In genomic region chr7:24971333-24972165, GRCh38 we compare ENCODE assay signal across 8 cellular contexts. TPM values are rescaled to one million over a fixed set of nuclear protein-coding genes. Genes with fewer than 3 reads are reported as not detected.
DNase-seq lines count a peak whose midpoint lies in the region; ATAC-seq, FAIRE-seq and TF ChIP-seq lines count a peak whose summit lies in the region.

No MANE protein-coding gene starts in this region.

- H3K4me3 ChIP-seq in kidney (ENCODE audit: low read length in 2 of 2), result no peak overlapping the region

- peaks cover 0 to 7% of the 10 kb centered on the region in 2 donors for H3K4me1 ChIP-seq in kidney (ENCODE audit: control insufficient read depth in 1 of 2, insufficient read depth in 1 of 2, low read depth in 1 of 2, low read length in 2 of 2)

- intact Hi-C loops in kidney (cut with DNase I), result no loop called here

- H3K9me3 ChIP-seq in kidney (ENCODE audit: control insufficient read depth in 1 of 2, low read length in 2 of 2), result no peaks in the 10 kb centered on the region

- DNase-seq in AG09319 (ENCODE audit: extremely low read depth, low read depth) (peak; percentile 62), GOT3 (lab: John Stamatoyannopoulos, UW) (peak; percentile 17), UCSD-AML1 (lab: John Stamatoyannopoulos, UW; ENCODE audit: unreplicated experiment) (peak; percentile 10), iPS-NIHi7 (ENCODE audit: extremely low spot score) (peak; percentile 19), GM13976 (ENCODE audit: low spot score) (no peak), kidney (no peak)

- TF ChIP-seq CTCF in AG09319 (IDR thresholded peaks at IDR 0.05; ENCODE audit: low read depth, low read length) (no peak), GM13976 (IDR thresholded peaks at IDR 0.05; ENCODE audit: borderline replicate concordance, control extremely low read depth, extremely low read depth, insufficient read depth, missing control alignments) (no peak), kidney (IDR thresholded peaks at IDR 0.05; ENCODE audit: borderline replicate concordance, extremely low read depth, insufficient read depth) (no peak)

- in situ Hi-C loops in GM13976 (cut with MboI; ENCODE audit: low sequenced_read_pairs, unreplicated experiment), result no loop called here

- no peaks in the 10 kb centered on the region for H3K36me3 ChIP-seq in kidney (ENCODE audit: control insufficient read depth in 1 of 2, insufficient read depth in 2 of 2, low read length in 2 of 2)

- ATAC-seq in GM21526 (IDR thresholded peaks at IDR 0.05; ENCODE audit: low FRiP score, unreplicated experiment) (no peak), HG02884 (IDR thresholded peaks at IDR 0.05; ENCODE audit: unreplicated experiment) (no peak)

- H3K9ac ChIP-seq in kidney (ENCODE audit: low read length in 2 of 2), result no peak overlapping the region

- FAIRE-seq in kidney (lab: Jason Lieb, UNC), result no peak

- H3K27ac ChIP-seq in kidney (ENCODE audit: low read depth in 2 of 2, low read length in 2 of 2), result no peak overlapping the region

RNA-seq across cellular contexts. Expression of gene OSBPL3, which starts 8.4 kb away (rescaled TPM):
- 40.5 TPM for total RNA-seq in kidney
- 8.6 TPM for polyA plus RNA-seq in kidney (ENCODE audit: insufficient read depth, low read depth, low replicate concordance)

Comparison
In these comparisons a context has a peak if more than half of its experiments do, and no peak if none do; other contexts are left out.
1. DNase-seq: peak in AG09319 (single experiment), GOT3 (single experiment), UCSD-AML1 (single experiment) and iPS-NIHi7 (single experiment); none in GM13976 (single experiment) and kidney (single experiment).